ENCODE assay signal across 1 cellular context in genomic region chr21:33947451-33948095, GRCh38.
A peak's percentile ranks its signal among the peaks of the same experiment; 100 is the strongest.
TF ChIP-seq lines count a peak whose summit lies in the region.

No MANE protein-coding gene starts in this region.

TF ChIP-seq in GM12878, 131 proteins besides CTCF, POLR2A, EP300 and RAD21 (continued from another document):
- TF ChIP-seq ZNF687 (IDR thresholded peaks at IDR 0.05) (peak; percentile 56), ZNF384 (IDR thresholded peaks at IDR 0.05; ENCODE audit: borderline replicate concordance, low read depth, low read length) (peak; percentile 96), PRDM15 (CRISPR knock-in tag; IDR thresholded peaks at IDR 0.05) (no peak), CHD2 (IDR thresholded peaks at IDR 0.05; ENCODE audit: borderline replicate concordance, low read depth, low read length) (peak; percentile 73; the same call in 1 of the 2 replicates), CREM (IDR thresholded peaks at IDR 0.05; ENCODE audit: low read depth) (peak; percentile 62; the same call in 1 of the 2 replicates), STAT3 (IDR thresholded peaks at IDR 0.05; ENCODE audit: low read depth, low read length) (no peak), IRF3 (IDR thresholded peaks at IDR 0.05) (no peak), BACH1 (IDR thresholded peaks at IDR 0.05; ENCODE audit: borderline replicate concordance) (peak; percentile 93; the same call in 1 of the 2 replicates), TBL1XR1 (IDR thresholded peaks at IDR 0.05; ENCODE audit: low read depth, low read length) (peak; percentile 86; the same call in 1 of the 2 replicates), NFXL1 (IDR thresholded peaks at IDR 0.05; ENCODE audit: borderline replicate concordance) (no peak), BCL11A (IDR thresholded peaks at IDR 0.05; ENCODE audit: low read depth, low read length) (no peak), IKZF1 (conservative IDR thresholded peaks at IDR 0.05) (peak; percentile 44), ZBED1 (IDR thresholded peaks at IDR 0.05; ENCODE audit: borderline replicate concordance) (peak; percentile 96), JUNB (IDR thresholded peaks at IDR 0.05) (peak; percentile 81), ZNF274 (IDR thresholded peaks at IDR 0.05; ENCODE audit: insufficient read depth, insufficient read length) (no peak), CREB1 (IDR thresholded peaks at IDR 0.05; ENCODE audit: low read depth) (peak; percentile 56; the same call in 1 of the 2 replicates), BMI1 (IDR thresholded peaks at IDR 0.05; ENCODE audit: borderline replicate concordance) (no peak)
TF ChIP-seq in GM12878: peak in this region for 42.
